In genomic region chr6:152316024-152316423, GRCh38 we compare ENCODE assay signal across 14 cellular contexts.
A peak's percentile ranks its signal among the peaks of the same experiment; 100 is the strongest.
DNase-seq lines count a peak whose midpoint lies in the region; ATAC-seq, FAIRE-seq and TF ChIP-seq lines count a peak whose summit lies in the region.
"Had no signal": no experiment of that assay in that cellular context is flagged by ENCODE, and none has a peak within 500 bp of the region (broad histone marks: within the 10 kb centered on the region; RNA-seq: fewer than 3 reads in every experiment).

No MANE protein-coding gene starts in this region.

- peaks cover 26% of the 10 kb centered on the region for H3K36me3 ChIP-seq in astrocyte (ENCODE audit: insufficient read depth, low read length)

- peaks cover 0 to 4% (median 0%) of the 10 kb centered on the region in 7 donors for H3K9me3 Mint-ChIP-seq in CD14-positive monocyte
- no peaks in the 10 kb centered on the region for H3K9me3 Mint-ChIP-seq in astrocyte (ENCODE audit: unreplicated experiment)
- no peaks in the 10 kb centered on the region for H3K9me3 Mint-ChIP-seq in activated CD4-positive, alpha-beta memory T cell treated with anti-CD3 and anti-CD28 coated beads, Interleukin-2, amount 10 ng/mL, durations not matched to agents 7 days and 5 days
- H3K9me3 Mint-ChIP-seq: activated T-cell treated with anti-CD3 and anti-CD28 coated beads, Interleukin-2, amount 50 U/mL, for 72 hours had no signal

- H3K27ac Mint-ChIP-seq in CD14-positive monocyte = peak overlapping the region in 6 of 7 donors; percentile 63 to 91 (median 75)
- H3K27ac Mint-ChIP-seq in astrocyte (ENCODE audit: unreplicated experiment) = peak overlapping the region; percentile 21
- H3K27ac Mint-ChIP-seq in activated CD4-positive, alpha-beta memory T cell treated with anti-CD3 and anti-CD28 coated beads, Interleukin-2, amount 10 ng/mL, durations not matched to agents 7 days and 5 days = no peak overlapping the region
- H3K27ac Mint-ChIP-seq: activated T-cell treated with anti-CD3 and anti-CD28 coated beads, Interleukin-2, amount 50 U/mL, for 72 hours had no signal

- H3K27ac ChIP-seq in astrocyte (ENCODE audit: low read depth, low read length) = peak overlapping the region; percentile 79
- H3K27ac ChIP-seq: C4-2B had no signal

- CTCF ChIA-PET in activated CD4-positive, alpha-beta memory T cell treated with anti-CD3 and anti-CD28 coated beads, Interleukin-2, amount 10 ng/mL, durations not matched to agents 7 days and 5 days (lab: Charles Lee) = interaction anchor here (1.3 to 2.7 kb wide), 2 partner anchors 14 to 22 kb away, joined by 7 to 13 read pairs; no protein-coding TSS in a partner anchor

- POLR2A ChIA-PET in activated CD4-positive, alpha-beta memory T cell treated with anti-CD3 and anti-CD28 coated beads, Interleukin-2, amount 10 ng/mL, durations not matched to agents 7 days and 5 days (lab: Charles Lee) = interaction anchor here (2.3 kb wide), 1 partner anchor 14 kb away, joined by 10 read pairs; no protein-coding TSS in a partner anchor

- H4K20me1 ChIP-seq in astrocyte (ENCODE audit: insufficient read depth, low read length) = no peaks in the 10 kb centered on the region

- no peaks in the 10 kb centered on the region for H3K9me3 ChIP-seq in astrocyte (ENCODE audit: insufficient read depth, low read depth, low read length)

- H3K4me1 ChIP-seq in astrocyte (ENCODE audit: insufficient read depth, low read length) = peaks cover 21% of the 10 kb centered on the region

- peak; percentile 34 for FAIRE-seq in astrocyte (lab: Jason Lieb, UNC)
- FAIRE-seq: H1, small intestine had no signal

- no peak overlapping the region for H3K4me3 ChIP-seq in astrocyte (ENCODE audit: insufficient read depth, low read depth, low read length)

- TF ChIP-seq CTCF in CD14-positive monocyte (IDR thresholded peaks at IDR 0.05) = no peak
- no peak for TF ChIP-seq CTCF in astrocyte (IDR thresholded peaks at IDR 0.05; ENCODE audit: insufficient read depth, low read depth, low read length)

- H3K4me3 Mint-ChIP-seq in CD14-positive monocyte = no peak overlapping the region
- no peak overlapping the region for H3K4me3 Mint-ChIP-seq in astrocyte (ENCODE audit: unreplicated experiment)
- no peak overlapping the region for H3K4me3 Mint-ChIP-seq in activated CD4-positive, alpha-beta memory T cell treated with anti-CD3 and anti-CD28 coated beads, Interleukin-2, amount 10 ng/mL, durations not matched to agents 7 days and 5 days
- H3K4me3 Mint-ChIP-seq: activated T-cell treated with anti-CD3 and anti-CD28 coated beads, Interleukin-2, amount 50 U/mL, for 72 hours; mesothelial cell of epicardium had no signal

- no peak overlapping the region for H2AFZ ChIP-seq in astrocyte (ENCODE audit: low read depth, low read length)

- peaks cover 30 to 32% of the 10 kb centered on the region in 2 donors for H3K36me3 Mint-ChIP-seq in CD14-positive monocyte
- H3K36me3 Mint-ChIP-seq in astrocyte (ENCODE audit: low read depth, unreplicated experiment) = peaks cover 28% of the 10 kb centered on the region
- no peaks in the 10 kb centered on the region for H3K36me3 Mint-ChIP-seq in activated CD4-positive, alpha-beta memory T cell treated with anti-CD3 and anti-CD28 coated beads, Interleukin-2, amount 10 ng/mL, durations not matched to agents 7 days and 5 days (ENCODE audit: low read depth)

- H3K9ac ChIP-seq in astrocyte (ENCODE audit: low read length) = peak overlapping the region; percentile 42

- no peaks in the 10 kb centered on the region for H3K27me3 ChIP-seq in astrocyte (ENCODE audit: insufficient read depth, low read length)

- intact Hi-C loops in CD14-positive monocyte (cut with micrococcal nuclease) = no loop called here
- intact Hi-C loops in Right ventricle myocardium superior (cut with DNase I) = no loop called here

- H3K79me2 ChIP-seq in astrocyte (ENCODE audit: insufficient read depth, low read length) = no peaks in the 10 kb centered on the region

- peaks cover 28% of the 10 kb centered on the region for H3K4me1 Mint-ChIP-seq in CD14-positive monocyte
- H3K4me1 Mint-ChIP-seq in astrocyte (ENCODE audit: low read depth, unreplicated experiment) = peaks cover 17% of the 10 kb centered on the region
- H3K4me1 Mint-ChIP-seq in activated CD4-positive, alpha-beta memory T cell treated with anti-CD3 and anti-CD28 coated beads, Interleukin-2, amount 10 ng/mL, durations not matched to agents 7 days and 5 days = no peaks in the 10 kb centered on the region

- peak overlapping the region; percentile 2 for H3K4me2 ChIP-seq in astrocyte (ENCODE audit: low read length)

- H3K27me3 Mint-ChIP-seq in CD14-positive monocyte (ENCODE audit: low read depth in 3 of 3) (peaks cover 0 to 7% (median 2%) of the 10 kb centered on the region in 3 donors), astrocyte (ENCODE audit: low read depth, unreplicated experiment) (no peaks in the 10 kb centered on the region)
- H3K27me3 Mint-ChIP-seq in activated CD4-positive, alpha-beta memory T cell treated with anti-CD3 and anti-CD28 coated beads, Interleukin-2, amount 10 ng/mL, durations not matched to agents 7 days and 5 days = peaks cover 12% of the 10 kb centered on the region

- peak; percentile 69 for DNase-seq in CD14-positive monocyte (ENCODE audit: low spot score)
- DNase-seq in astrocyte (ENCODE audit: low read depth) = peak; percentile 68
- DNase-seq in Right ventricle myocardium superior = peak; percentile 64
- DNase-seq in pulmonary artery endothelial cell (ENCODE audit: low read depth, low spot score) = peak; percentile 90
- no peak for DNase-seq in ACHN
- DNase-seq in activated CD4-positive, alpha-beta memory T cell treated with anti-CD3 and anti-CD28 coated beads, Interleukin-2, amount 10 ng/mL, durations not matched to agents 7 days and 5 days = no peak
- DNase-seq: activated T-cell treated with anti-CD3 and anti-CD28 coated beads, Interleukin-2, amount 50 U/mL, for 72 hours; central memory CD4-positive, alpha-beta T cell; small intestine had no signal

- in situ Hi-C loops in ACHN (cut with HindIII; ENCODE audit: low pct_ligation_motif_present, low pct_unique_long_range_greater_than_20kb, low sequenced_read_pairs) = no loop called here

- ATAC-seq in Right ventricle myocardium superior (ENCODE audit: poor library complexity) (peak; percentile 78), HG03520 (IDR thresholded peaks at IDR 0.05; ENCODE audit: unreplicated experiment) (no peak), HG02938 (IDR thresholded peaks at IDR 0.05; ENCODE audit: unreplicated experiment) (no peak)
- ATAC-seq: activated T-cell treated with anti-CD3 and anti-CD28 coated beads, Interleukin-2, amount 50 U/mL, for 72 hours had no signal

Comparison
In these comparisons a context has a peak if more than half of its experiments do, and no peak if none do; other contexts are left out.
1. DNase-seq: peak in CD14-positive monocyte (single experiment), astrocyte (single experiment), Right ventricle myocardium superior (single experiment) and pulmonary artery endothelial cell (single experiment); none in ACHN (single experiment) and activated CD4-positive, alpha-beta memory T cell treated with anti-CD3 and anti-CD28 coated beads, Interleukin-2, amount 10 ng/mL, durations not matched to agents 7 days and 5 days (single experiment).